ENCODE assay signal across 35 cellular contexts in the genomic region with DNA sequence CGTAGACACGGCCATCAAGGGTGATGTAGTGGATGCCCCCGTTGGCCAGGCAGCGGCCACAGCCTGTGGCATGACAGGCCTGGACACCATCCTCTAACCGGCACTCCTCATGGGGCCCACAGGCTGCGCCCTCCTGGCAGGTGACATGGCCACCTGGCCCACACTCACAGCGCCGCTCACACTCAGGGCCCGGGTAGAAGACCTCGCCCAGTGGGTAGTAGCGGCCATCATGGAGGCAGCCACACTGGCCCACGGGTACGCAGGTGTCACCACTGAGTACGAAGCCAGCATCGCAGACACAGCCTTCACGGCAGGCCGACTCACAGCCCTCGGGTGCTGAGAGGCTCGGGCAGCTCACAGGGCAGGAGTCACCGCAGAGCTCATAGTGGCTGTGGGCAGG.
"Had no signal": no experiment of that assay in that cellular context is flagged by ENCODE, and none has a peak within 500 bp of the region (broad histone marks: within the 10 kb centered on the region; RNA-seq: fewer than 3 reads in every experiment).

No MANE protein-coding gene starts in this region.

- H3K4me3 Mint-ChIP-seq: activated CD4-positive, alpha-beta memory T cell treated with anti-CD3 and anti-CD28 coated beads, Interleukin-2, amount 10 ng/mL, durations not matched to agents 7 days and 5 days; activated CD4-positive, alpha-beta T cell treated with anti-CD3 and anti-CD28 coated beads, Interleukin-2, amount 10 ng/mL, durations not matched to agents 7 days and 5 days; activated naive CD4-positive, alpha-beta T cell treated with anti-CD3 and anti-CD28 coated beads, Interleukin-2, amount 10 ng/mL, durations not matched to agents 7 days and 5 days; activated naive CD8-positive, alpha-beta T cell treated with anti-CD3 and anti-CD28 coated beads, Interleukin-2, amount 10 ng/mL, durations not matched to agents 7 days and 5 days; activated T-cell treated with anti-CD3 and anti-CD28 coated beads, Interleukin-2, amount 50 U/mL, for 24 hours; activated T-cell treated with anti-CD3 and anti-CD28 coated beads, Interleukin-2, amount 50 U/mL, for 72 hours; brain; central memory CD8-positive, alpha-beta T cell; effector memory CD8-positive, alpha-beta T cell; T-helper 17 cell; T-helper 2 cell treated with Interferon-gamma antibody and Interleukin-4, amounts not matched to agents 5 μg/mL and 100 μg/mL, for 36 hours had no signal

- H3K27me3 ChIP-seq: ascending aorta, breast epithelium, cardiac muscle cell had no signal

- H3K36me3 ChIP-seq: ascending aorta, breast epithelium, cardiac muscle cell, esophagus squamous epithelium, gastroesophageal sphincter had no signal

- H3K4me3 ChIP-seq: ascending aorta, breast epithelium, cardiac muscle cell, esophagus squamous epithelium, gastroesophageal sphincter had no signal

- DNase-seq: activated CD4-positive, alpha-beta memory T cell treated with anti-CD3 and anti-CD28 coated beads, Interleukin-2, amount 10 ng/mL, durations not matched to agents 7 days and 5 days; activated CD4-positive, alpha-beta T cell treated with anti-CD3 and anti-CD28 coated beads for 1 hour; activated CD4-positive, alpha-beta T cell treated with anti-CD3 and anti-CD28 coated beads for 4 hours; activated CD4-positive, alpha-beta T cell treated with anti-CD3 and anti-CD28 coated beads, Interleukin-2, amount 10 ng/mL, durations not matched to agents 7 days and 5 days; activated CD4-positive, alpha-beta T cell treated with anti-CD3 and anti-CD28 coated beads, Interleukin-2, amount 50 U/mL, for 4 hours; activated CD4-positive, CD25-positive, alpha-beta regulatory T cell; activated CD8-positive, alpha-beta memory T cell treated with anti-CD3 and anti-CD28 coated beads, Interleukin-2, amount 50 U/mL, for 48 hours; activated gamma-delta T cell; activated naive CD4-positive, alpha-beta T cell; activated naive CD4-positive, alpha-beta T cell treated with anti-CD3 and anti-CD28 coated beads, Interleukin-2, amount 10 ng/mL, durations not matched to agents 7 days and 5 days; activated naive CD8-positive, alpha-beta T cell treated with anti-CD3 and anti-CD28 coated beads, Interleukin-2, amount 10 ng/mL, durations not matched to agents 7 days and 5 days; activated T-cell treated with anti-CD3 and anti-CD28 coated beads for 4 hours; activated T-cell treated with anti-CD3 and anti-CD28 coated beads, Interleukin-2, amount 50 U/mL, for 24 hours; activated T-cell treated with anti-CD3 and anti-CD28 coated beads, Interleukin-2, amount 50 U/mL, for 72 hours; cortex of kidney; dermis blood vessel endothelial cell; effector CD4-positive, alpha-beta T cell; effector memory CD8-positive, alpha-beta T cell; esophagus squamous epithelium; foreskin melanocyte; T-helper 1 cell; T-helper 17 cell; T1000 had no signal

- H3K9me3 Mint-ChIP-seq: activated CD4-positive, alpha-beta memory T cell treated with anti-CD3 and anti-CD28 coated beads, Interleukin-2, amount 10 ng/mL, durations not matched to agents 7 days and 5 days; activated CD4-positive, alpha-beta T cell treated with anti-CD3 and anti-CD28 coated beads, Interleukin-2, amount 10 ng/mL, durations not matched to agents 7 days and 5 days; activated naive CD4-positive, alpha-beta T cell treated with anti-CD3 and anti-CD28 coated beads, Interleukin-2, amount 10 ng/mL, durations not matched to agents 7 days and 5 days; activated naive CD4-positive, alpha-beta T cell treated with anti-CD3 and anti-CD28 coated beads, Interleukin-2, amount 50 U/mL, for 72 hours; activated naive CD8-positive, alpha-beta T cell treated with anti-CD3 and anti-CD28 coated beads, Interleukin-2, amount 10 ng/mL, durations not matched to agents 7 days and 5 days; activated T-cell treated with anti-CD3 and anti-CD28 coated beads, Interleukin-2, amount 50 U/mL, for 24 hours; activated T-cell treated with anti-CD3 and anti-CD28 coated beads, Interleukin-2, amount 50 U/mL, for 72 hours; brain; central memory CD8-positive, alpha-beta T cell; effector memory CD8-positive, alpha-beta T cell; T-helper 2 cell treated with Interferon-gamma antibody and Interleukin-4, amounts not matched to agents 5 μg/mL and 100 μg/mL, for 36 hours had no signal

- H3K9me3 ChIP-seq: ascending aorta, breast epithelium, esophagus squamous epithelium, gastroesophageal sphincter had no signal

- H3K4me1 ChIP-seq: ascending aorta, breast epithelium, esophagus squamous epithelium, gastroesophageal sphincter had no signal

- FAIRE-seq: colon, endometrium, endothelial cell of umbilical vein had no signal

- H3K27ac ChIP-seq: ascending aorta, breast epithelium, cardiac muscle cell, epithelial cell of prostate, esophagus squamous epithelium, gastroesophageal sphincter had no signal

- H3K4me1 Mint-ChIP-seq: activated CD4-positive, alpha-beta memory T cell treated with anti-CD3 and anti-CD28 coated beads, Interleukin-2, amount 10 ng/mL, durations not matched to agents 7 days and 5 days; activated CD4-positive, alpha-beta T cell treated with anti-CD3 and anti-CD28 coated beads, Interleukin-2, amount 10 ng/mL, durations not matched to agents 7 days and 5 days; activated naive CD4-positive, alpha-beta T cell treated with anti-CD3 and anti-CD28 coated beads, Interleukin-2, amount 10 ng/mL, durations not matched to agents 7 days and 5 days; activated naive CD8-positive, alpha-beta T cell treated with anti-CD3 and anti-CD28 coated beads, Interleukin-2, amount 10 ng/mL, durations not matched to agents 7 days and 5 days; brain; central memory CD8-positive, alpha-beta T cell had no signal

- H3K27ac Mint-ChIP-seq: activated CD4-positive, alpha-beta memory T cell treated with anti-CD3 and anti-CD28 coated beads, Interleukin-2, amount 10 ng/mL, durations not matched to agents 7 days and 5 days; activated CD4-positive, alpha-beta T cell treated with anti-CD3 and anti-CD28 coated beads, Interleukin-2, amount 10 ng/mL, durations not matched to agents 7 days and 5 days; activated naive CD4-positive, alpha-beta T cell treated with anti-CD3 and anti-CD28 coated beads, Interleukin-2, amount 10 ng/mL, durations not matched to agents 7 days and 5 days; activated naive CD8-positive, alpha-beta T cell treated with anti-CD3 and anti-CD28 coated beads, Interleukin-2, amount 10 ng/mL, durations not matched to agents 7 days and 5 days; activated T-cell treated with anti-CD3 and anti-CD28 coated beads, Interleukin-2, amount 50 U/mL, for 24 hours; activated T-cell treated with anti-CD3 and anti-CD28 coated beads, Interleukin-2, amount 50 U/mL, for 72 hours; brain; effector memory CD8-positive, alpha-beta T cell; T-helper 17 cell; T-helper 2 cell treated with Interferon-gamma antibody and Interleukin-4, amounts not matched to agents 5 μg/mL and 100 μg/mL, for 36 hours had no signal

- H3K27me3 Mint-ChIP-seq: activated CD4-positive, alpha-beta memory T cell treated with anti-CD3 and anti-CD28 coated beads, Interleukin-2, amount 10 ng/mL, durations not matched to agents 7 days and 5 days; activated CD4-positive, alpha-beta T cell treated with anti-CD3 and anti-CD28 coated beads, Interleukin-2, amount 10 ng/mL, durations not matched to agents 7 days and 5 days; activated naive CD4-positive, alpha-beta T cell treated with anti-CD3 and anti-CD28 coated beads, Interleukin-2, amount 10 ng/mL, durations not matched to agents 7 days and 5 days; activated naive CD8-positive, alpha-beta T cell treated with anti-CD3 and anti-CD28 coated beads, Interleukin-2, amount 10 ng/mL, durations not matched to agents 7 days and 5 days; activated T-cell treated with anti-CD3 and anti-CD28 coated beads, Interleukin-2, amount 50 U/mL, for 24 hours; central memory CD8-positive, alpha-beta T cell; effector memory CD8-positive, alpha-beta T cell; T-helper 17 cell had no signal

- ATAC-seq: activated naive CD4-positive, alpha-beta T cell treated with anti-CD3 and anti-CD28 coated beads, Interleukin-2, amount 50 U/mL, for 72 hours; activated T-cell treated with anti-CD3 and anti-CD28 coated beads, Interleukin-2, amount 50 U/mL, for 72 hours; effector memory CD8-positive, alpha-beta T cell; gastroesophageal sphincter; T-helper 17 cell had no signal

- H3K36me3 Mint-ChIP-seq: activated naive CD4-positive, alpha-beta T cell treated with anti-CD3 and anti-CD28 coated beads, Interleukin-2, amount 10 ng/mL, durations not matched to agents 7 days and 5 days; activated naive CD4-positive, alpha-beta T cell treated with anti-CD3 and anti-CD28 coated beads, Interleukin-2, amount 50 U/mL, for 72 hours; activated naive CD8-positive, alpha-beta T cell treated with anti-CD3 and anti-CD28 coated beads, Interleukin-2, amount 10 ng/mL, durations not matched to agents 7 days and 5 days; brain had no signal
